Comparison of ENCODE assay signal across 1 cellular context in the genomic region with DNA sequence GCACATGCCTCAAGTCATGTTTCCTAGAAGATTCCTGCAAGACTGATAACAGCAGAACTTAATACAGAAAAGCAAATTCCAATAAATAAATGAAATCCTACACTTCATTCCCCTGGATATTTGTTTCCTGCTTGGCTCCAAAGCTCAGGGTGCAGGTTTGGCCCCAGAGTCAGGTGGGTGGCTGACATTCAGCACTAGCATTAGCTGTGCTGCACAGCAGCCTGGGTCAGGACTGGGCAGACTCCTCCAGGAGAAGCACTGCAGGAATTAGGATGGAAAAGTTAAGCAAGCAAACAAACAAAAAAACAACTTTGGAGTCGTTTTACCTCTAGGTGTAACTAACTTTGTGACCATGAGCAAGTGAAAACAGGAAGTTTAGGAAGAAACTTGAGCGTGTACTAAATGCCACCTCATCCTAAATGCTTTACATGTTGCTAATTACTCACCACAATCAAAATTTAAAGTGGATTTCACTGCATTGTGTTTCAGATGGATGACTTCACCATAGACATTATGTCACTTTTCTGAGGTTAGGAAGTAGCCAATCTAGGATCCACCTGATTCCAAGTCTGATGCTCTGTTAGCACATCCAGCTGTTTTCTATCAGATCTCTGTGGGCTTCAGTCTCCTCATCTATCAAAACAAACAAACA.
TF ChIP-seq lines count a peak whose summit lies in the region.

No MANE protein-coding gene starts in this region.

TF ChIP-seq in HEK293, 187 proteins besides CTCF, POLR2A, EP300 and RAD21 (continued from another document and continues in another):
- TF ChIP-seq, protein P1, sequence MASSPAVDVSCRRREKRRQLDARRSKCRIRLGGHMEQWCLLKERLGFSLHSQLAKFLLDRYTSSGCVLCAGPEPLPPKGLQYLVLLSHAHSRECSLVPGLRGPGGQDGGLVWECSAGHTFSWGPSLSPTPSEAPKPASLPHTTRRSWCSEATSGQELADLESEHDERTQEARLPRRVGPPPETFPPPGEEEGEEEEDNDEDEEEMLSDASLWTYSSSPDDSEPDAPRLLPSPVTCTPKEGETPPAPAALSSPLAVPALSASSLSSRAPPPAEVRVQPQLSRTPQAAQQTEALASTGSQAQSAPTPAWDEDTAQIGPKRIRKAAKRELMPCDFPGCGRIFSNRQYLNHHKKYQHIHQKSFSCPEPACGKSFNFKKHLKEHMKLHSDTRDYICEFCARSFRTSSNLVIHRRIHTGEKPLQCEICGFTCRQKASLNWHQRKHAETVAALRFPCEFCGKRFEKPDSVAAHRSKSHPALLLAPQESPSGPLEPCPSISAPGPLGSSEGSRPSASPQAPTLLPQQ (tag by site-specific recombination; IDR thresholded peaks at IDR 0.05): 0 out of 2 replicates have a peak, but pooled peaks have one; percentile 34
- peak; percentile 44; the same call in 1 of the 2 replicates for TF ChIP-seq SP7 (tag by site-specific recombination; IDR thresholded peaks at IDR 0.05)
- no peak for TF ChIP-seq ZNF830 (tag by site-specific recombination; IDR thresholded peaks at IDR 0.05; ENCODE audit: low read depth)
- TF ChIP-seq ZNF555 (tag by site-specific recombination; conservative IDR thresholded peaks at IDR 0.05): no peak
- TF ChIP-seq ZNF658 (tag by site-specific recombination; IDR thresholded peaks at IDR 0.05): no peak
- no peak for TF ChIP-seq ZNF302 (tag by site-specific recombination; IDR thresholded peaks at IDR 0.05; ENCODE audit: low read depth)
- TF ChIP-seq ZBTB1 (tag by site-specific recombination; IDR thresholded peaks at IDR 0.05): no peak
- no peak for TF ChIP-seq TCF7L2 (IDR thresholded peaks at IDR 0.05; ENCODE audit: borderline replicate concordance, low read depth, low read length)
- TF ChIP-seq ZNF140 (tag by site-specific recombination; IDR thresholded peaks at IDR 0.05): no peak
- TF ChIP-seq ZBTB48 (tag by site-specific recombination; IDR thresholded peaks at IDR 0.05): no peak
- no peak for TF ChIP-seq ZNF2 (tag by site-specific recombination; IDR thresholded peaks at IDR 0.05)
- TF ChIP-seq EGR2 (tag by site-specific recombination; IDR thresholded peaks at IDR 0.05; ENCODE audit: low read depth): no peak
- TF ChIP-seq, protein P2, sequence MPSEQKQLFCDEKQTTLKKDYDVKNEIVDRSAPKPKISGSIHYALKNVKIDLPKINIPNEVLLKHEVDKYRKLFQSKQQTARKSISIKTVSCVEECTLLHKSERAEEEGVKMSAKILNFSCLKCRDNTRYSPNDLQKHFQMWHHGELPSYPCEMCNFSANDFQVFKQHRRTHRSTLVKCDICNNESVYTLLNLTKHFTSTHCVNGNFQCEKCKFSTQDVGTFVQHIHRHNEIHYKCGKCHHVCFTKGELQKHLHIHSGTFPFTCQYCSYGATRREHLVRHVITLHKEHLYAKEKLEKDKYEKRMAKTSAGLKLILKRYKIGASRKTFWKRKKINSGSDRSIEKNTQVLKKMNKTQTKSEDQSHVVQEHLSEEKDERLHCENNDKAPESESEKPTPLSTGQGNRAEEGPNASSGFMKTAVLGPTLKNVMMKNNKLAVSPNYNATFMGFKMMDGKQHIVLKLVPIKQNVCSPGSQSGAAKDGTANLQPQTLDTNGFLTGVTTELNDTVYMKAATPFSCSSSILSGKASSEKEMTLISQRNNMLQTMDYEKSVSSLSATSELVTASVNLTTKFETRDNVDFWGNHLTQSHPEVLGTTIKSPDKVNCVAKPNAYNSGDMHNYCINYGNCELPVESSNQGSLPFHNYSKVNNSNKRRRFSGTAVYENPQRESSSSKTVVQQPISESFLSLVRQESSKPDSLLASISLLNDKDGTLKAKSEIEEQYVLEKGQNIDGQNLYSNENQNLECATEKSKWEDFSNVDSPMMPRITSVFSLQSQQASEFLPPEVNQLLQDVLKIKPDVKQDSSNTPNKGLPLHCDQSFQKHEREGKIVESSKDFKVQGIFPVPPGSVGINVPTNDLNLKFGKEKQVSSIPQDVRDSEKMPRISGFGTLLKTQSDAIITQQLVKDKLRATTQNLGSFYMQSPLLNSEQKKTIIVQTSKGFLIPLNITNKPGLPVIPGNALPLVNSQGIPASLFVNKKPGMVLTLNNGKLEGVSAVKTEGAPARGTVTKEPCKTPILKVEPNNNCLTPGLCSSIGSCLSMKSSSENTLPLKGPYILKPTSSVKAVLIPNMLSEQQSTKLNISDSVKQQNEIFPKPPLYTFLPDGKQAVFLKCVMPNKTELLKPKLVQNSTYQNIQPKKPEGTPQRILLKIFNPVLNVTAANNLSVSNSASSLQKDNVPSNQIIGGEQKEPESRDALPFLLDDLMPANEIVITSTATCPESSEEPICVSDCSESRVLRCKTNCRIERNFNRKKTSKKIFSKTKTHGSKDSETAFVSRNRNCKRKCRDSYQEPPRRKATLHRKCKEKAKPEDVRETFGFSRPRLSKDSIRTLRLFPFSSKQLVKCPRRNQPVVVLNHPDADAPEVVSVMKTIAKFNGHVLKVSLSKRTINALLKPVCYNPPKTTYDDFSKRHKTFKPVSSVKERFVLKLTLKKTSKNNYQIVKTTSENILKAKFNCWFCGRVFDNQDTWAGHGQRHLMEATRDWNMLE (tag by site-specific recombination; conservative IDR thresholded peaks at IDR 0.05; ENCODE audit: low read depth): no peak
- no peak for TF ChIP-seq KLF16 (tag by site-specific recombination; IDR thresholded peaks at IDR 0.05)
- TF ChIP-seq ZNF530 (tag by site-specific recombination; IDR thresholded peaks at IDR 0.05; ENCODE audit: low read depth): no peak
- no peak for TF ChIP-seq ZNF112 (tag by site-specific recombination; IDR thresholded peaks at IDR 0.05)
- 0 out of 2 replicates have a peak, but pooled peaks have one; percentile 22 for TF ChIP-seq ATF2 (tag by site-specific recombination; IDR thresholded peaks at IDR 0.05; ENCODE audit: low read depth)
- no peak for TF ChIP-seq IKZF3 (tag by site-specific recombination; IDR thresholded peaks at IDR 0.05)
- TF ChIP-seq HOXA7 (CRISPR knock-in tag; IDR thresholded peaks at IDR 0.05; ENCODE audit: borderline replicate concordance): no peak
- TF ChIP-seq ZNF677 (tag by site-specific recombination; IDR thresholded peaks at IDR 0.05): no peak
- TF ChIP-seq ZNF280C (tag by site-specific recombination; IDR thresholded peaks at IDR 0.05): no peak
- no peak for TF ChIP-seq ZNF266 (tag by site-specific recombination; IDR thresholded peaks at IDR 0.05; ENCODE audit: low read depth)
- no peak for TF ChIP-seq ZNF639 (tag by site-specific recombination; IDR thresholded peaks at IDR 0.05)
- no peak for TF ChIP-seq ZNF133 (tag by site-specific recombination; IDR thresholded peaks at IDR 0.05)
- TF ChIP-seq, protein P3, sequence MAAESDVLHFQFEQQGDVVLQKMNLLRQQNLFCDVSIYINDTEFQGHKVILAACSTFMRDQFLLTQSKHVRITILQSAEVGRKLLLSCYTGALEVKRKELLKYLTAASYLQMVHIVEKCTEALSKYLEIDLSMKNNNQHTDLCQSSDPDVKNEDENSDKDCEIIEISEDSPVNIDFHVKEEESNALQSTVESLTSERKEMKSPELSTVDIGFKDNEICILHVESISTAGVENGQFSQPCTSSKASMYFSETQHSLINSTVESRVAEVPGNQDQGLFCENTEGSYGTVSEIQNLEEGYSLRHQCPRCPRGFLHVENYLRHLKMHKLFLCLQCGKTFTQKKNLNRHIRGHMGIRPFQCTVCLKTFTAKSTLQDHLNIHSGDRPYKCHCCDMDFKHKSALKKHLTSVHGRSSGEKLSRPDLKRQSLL (tag by site-specific recombination; IDR thresholded peaks at IDR 0.05): no peak
- no peak for TF ChIP-seq ZNF221 (tag by site-specific recombination; IDR thresholded peaks at IDR 0.05; ENCODE audit: borderline replicate concordance)
- no peak for TF ChIP-seq ZNF626 (tag by site-specific recombination; IDR thresholded peaks at IDR 0.05)
- no peak for TF ChIP-seq ZNF214 (tag by site-specific recombination; IDR thresholded peaks at IDR 0.05; ENCODE audit: borderline replicate concordance)
- no peak for TF ChIP-seq SP2 (tag by site-specific recombination; IDR thresholded peaks at IDR 0.05)
- TF ChIP-seq ZNF768 (tag by site-specific recombination; IDR thresholded peaks at IDR 0.05): no peak
- TF ChIP-seq ZNF571 (tag by site-specific recombination; IDR thresholded peaks at IDR 0.05): no peak
- peak; percentile 19; the same call in 1 of the 2 replicates for TF ChIP-seq ZFP69B (tag by site-specific recombination; IDR thresholded peaks at IDR 0.05)
- no peak for TF ChIP-seq YY1 (tag by site-specific recombination; IDR thresholded peaks at IDR 0.05)
- no peak for TF ChIP-seq ZBTB26 (tag by site-specific recombination; optimal IDR thresholded peaks at IDR 0.05)
- no peak for TF ChIP-seq ZNF239 (tag by site-specific recombination; IDR thresholded peaks at IDR 0.05)
- no peak for TF ChIP-seq WT1 (tag by site-specific recombination; IDR thresholded peaks at IDR 0.05)
- peak; percentile 44; the same call in 1 of the 2 replicates for TF ChIP-seq ZNF394 (tag by site-specific recombination; IDR thresholded peaks at IDR 0.05; ENCODE audit: borderline replicate concordance)
- peak; percentile 67 for TF ChIP-seq ZNF366 (tag by site-specific recombination; conservative IDR thresholded peaks at IDR 0.05)
- TF ChIP-seq GLI4 (tag by site-specific recombination; IDR thresholded peaks at IDR 0.05): no peak
- TF ChIP-seq ZNF398 (tag by site-specific recombination; IDR thresholded peaks at IDR 0.05): peak; percentile 16; the same call in 1 of the 2 replicates
- no peak for TF ChIP-seq ZNF37A (tag by site-specific recombination; IDR thresholded peaks at IDR 0.05)
- TF ChIP-seq ZBTB44 (tag by site-specific recombination; IDR thresholded peaks at IDR 0.05): no peak
- peak; percentile 54; the same call in 1 of the 2 replicates for TF ChIP-seq ZNF629 (tag by site-specific recombination; IDR thresholded peaks at IDR 0.05)
- TF ChIP-seq ZBTB17 (tag by site-specific recombination; IDR thresholded peaks at IDR 0.05): no peak
- no peak for TF ChIP-seq ZNF777 (tag by site-specific recombination; IDR thresholded peaks at IDR 0.05; ENCODE audit: borderline replicate concordance)
